In genomic region chr5:38529955-38530644, GRCh38 we compare ENCODE assay signal across 2 cellular contexts.
TF ChIP-seq lines count a peak whose summit lies in the region.

No MANE protein-coding gene starts in this region.

TF ChIP-seq in H1, 55 proteins besides CTCF, POLR2A, EP300 and RAD21:
- TF ChIP-seq MAFK (IDR thresholded peaks at IDR 0.05; ENCODE audit: low read depth, low read length) (peak; percentile 66; the same call in 1 of the 2 replicates), SIX5 (IDR thresholded peaks at IDR 0.05; ENCODE audit: low read depth, low read length) (no peak)
TF ChIP-seq in H1: peak in this region for 1.

TF ChIP-seq in HepG2, 621 proteins besides CTCF, POLR2A, EP300 and RAD21:
- TF ChIP-seq MAFK (conservative IDR thresholded peaks at IDR 0.05 in 1 of 2, IDR thresholded peaks at IDR 0.05 in 1 of 2; ENCODE audit: low read length in 2 of 2) (peak; percentile 95 to 96), RXRA (CRISPR knock-in tag; IDR thresholded peaks at IDR 0.05) (no peak), MAFF (IDR thresholded peaks at IDR 0.05; ENCODE audit: low read depth, low read length) (peak; percentile 94), HOXA5 (CRISPR knock-in tag; IDR thresholded peaks at IDR 0.05) (no peak), JUND (CRISPR knock-in tag; IDR thresholded peaks at IDR 0.05) (no peak), ZNF503 (CRISPR knock-in tag; IDR thresholded peaks at IDR 0.05) (no peak), MED8 (CRISPR knock-in tag; IDR thresholded peaks at IDR 0.05; ENCODE audit: insufficient replicate concordance) (no peak), ZNF766 (CRISPR knock-in tag; IDR thresholded peaks at IDR 0.05; ENCODE audit: borderline replicate concordance) (no peak), ZNF790 (CRISPR knock-in tag; IDR thresholded peaks at IDR 0.05; ENCODE audit: borderline replicate concordance) (no peak), NCOR1 (IDR thresholded peaks at IDR 0.05; ENCODE audit: borderline replicate concordance, low read length) (no peak), ZNF446 (CRISPR knock-in tag; IDR thresholded peaks at IDR 0.05) (no peak), HNF4A (CRISPR knock-in tag; IDR thresholded peaks at IDR 0.05) (no peak), ZNF780A (CRISPR knock-in tag; IDR thresholded peaks at IDR 0.05) (no peak), PAWR (CRISPR knock-in tag; IDR thresholded peaks at IDR 0.05; ENCODE audit: borderline replicate concordance) (no peak)
- TF ChIP-seq, protein P1, sequence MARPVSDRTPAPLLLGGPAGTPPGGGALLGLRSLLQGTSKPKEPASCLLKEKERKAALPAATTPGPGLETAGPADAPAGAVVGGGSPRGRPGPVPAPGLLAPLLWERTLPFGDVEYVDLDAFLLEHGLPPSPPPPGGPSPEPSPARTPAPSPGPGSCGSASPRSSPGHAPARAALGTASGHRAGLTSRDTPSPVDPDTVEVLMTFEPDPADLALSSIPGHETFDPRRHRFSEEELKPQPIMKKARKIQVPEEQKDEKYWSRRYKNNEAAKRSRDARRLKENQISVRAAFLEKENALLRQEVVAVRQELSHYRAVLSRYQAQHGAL (CRISPR knock-in tag; IDR thresholded peaks at IDR 0.05; ENCODE audit: not compliant biosample characterization) = no peak
- TF ChIP-seq, protein P2, sequence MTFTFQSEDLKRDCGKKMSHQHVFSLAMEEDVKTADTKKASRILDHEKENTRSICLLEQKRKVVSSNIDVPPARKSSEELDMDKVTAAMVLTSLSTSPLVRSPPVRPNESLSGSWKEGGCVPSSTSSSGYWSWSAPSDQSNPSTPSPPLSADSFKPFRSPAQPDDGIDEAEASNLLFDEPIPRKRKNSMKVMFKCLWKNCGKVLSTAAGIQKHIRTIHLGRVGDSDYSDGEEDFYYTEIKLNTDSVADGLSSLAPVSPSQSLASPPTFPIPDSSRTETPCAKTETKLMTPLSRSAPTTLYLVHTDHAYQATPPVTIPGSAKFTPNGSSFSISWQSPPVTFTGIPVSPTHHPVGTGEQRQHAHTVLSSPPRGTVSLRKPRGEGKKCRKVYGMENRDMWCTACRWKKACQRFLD (CRISPR knock-in tag; IDR thresholded peaks at IDR 0.05; ENCODE audit: borderline replicate concordance) = no peak
- TF ChIP-seq, protein P3, sequence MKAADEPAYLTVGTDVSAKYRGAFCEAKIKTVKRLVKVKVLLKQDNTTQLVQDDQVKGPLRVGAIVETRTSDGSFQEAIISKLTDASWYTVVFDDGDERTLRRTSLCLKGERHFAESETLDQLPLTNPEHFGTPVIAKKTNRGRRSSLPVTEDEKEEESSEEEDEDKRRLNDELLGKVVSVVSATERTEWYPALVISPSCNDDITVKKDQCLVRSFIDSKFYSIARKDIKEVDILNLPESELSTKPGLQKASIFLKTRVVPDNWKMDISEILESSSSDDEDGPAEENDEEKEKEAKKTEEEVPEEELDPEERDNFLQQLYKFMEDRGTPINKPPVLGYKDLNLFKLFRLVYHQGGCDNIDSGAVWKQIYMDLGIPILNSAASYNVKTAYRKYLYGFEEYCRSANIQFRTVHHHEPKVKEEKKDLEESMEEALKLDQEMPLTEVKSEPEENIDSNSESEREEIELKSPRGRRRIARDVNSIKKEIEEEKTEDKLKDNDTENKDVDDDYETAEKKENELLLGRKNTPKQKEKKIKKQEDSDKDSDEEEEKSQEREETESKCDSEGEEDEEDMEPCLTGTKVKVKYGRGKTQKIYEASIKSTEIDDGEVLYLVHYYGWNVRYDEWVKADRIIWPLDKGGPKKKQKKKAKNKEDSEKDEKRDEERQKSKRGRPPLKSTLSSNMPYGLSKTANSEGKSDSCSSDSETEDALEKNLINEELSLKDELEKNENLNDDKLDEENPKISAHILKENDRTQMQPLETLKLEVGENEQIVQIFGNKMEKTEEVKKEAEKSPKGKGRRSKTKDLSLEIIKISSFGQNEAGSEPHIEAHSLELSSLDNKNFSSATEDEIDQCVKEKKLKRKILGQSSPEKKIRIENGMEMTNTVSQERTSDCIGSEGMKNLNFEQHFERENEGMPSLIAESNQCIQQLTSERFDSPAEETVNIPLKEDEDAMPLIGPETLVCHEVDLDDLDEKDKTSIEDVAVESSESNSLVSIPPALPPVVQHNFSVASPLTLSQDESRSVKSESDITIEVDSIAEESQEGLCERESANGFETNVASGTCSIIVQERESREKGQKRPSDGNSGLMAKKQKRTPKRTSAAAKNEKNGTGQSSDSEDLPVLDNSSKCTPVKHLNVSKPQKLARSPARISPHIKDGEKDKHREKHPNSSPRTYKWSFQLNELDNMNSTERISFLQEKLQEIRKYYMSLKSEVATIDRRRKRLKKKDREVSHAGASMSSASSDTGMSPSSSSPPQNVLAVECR (CRISPR knock-in tag; IDR thresholded peaks at IDR 0.05; ENCODE audit: borderline replicate concordance) = no peak
